ENCODE assay signal across 7 cellular contexts in the genomic region with DNA sequence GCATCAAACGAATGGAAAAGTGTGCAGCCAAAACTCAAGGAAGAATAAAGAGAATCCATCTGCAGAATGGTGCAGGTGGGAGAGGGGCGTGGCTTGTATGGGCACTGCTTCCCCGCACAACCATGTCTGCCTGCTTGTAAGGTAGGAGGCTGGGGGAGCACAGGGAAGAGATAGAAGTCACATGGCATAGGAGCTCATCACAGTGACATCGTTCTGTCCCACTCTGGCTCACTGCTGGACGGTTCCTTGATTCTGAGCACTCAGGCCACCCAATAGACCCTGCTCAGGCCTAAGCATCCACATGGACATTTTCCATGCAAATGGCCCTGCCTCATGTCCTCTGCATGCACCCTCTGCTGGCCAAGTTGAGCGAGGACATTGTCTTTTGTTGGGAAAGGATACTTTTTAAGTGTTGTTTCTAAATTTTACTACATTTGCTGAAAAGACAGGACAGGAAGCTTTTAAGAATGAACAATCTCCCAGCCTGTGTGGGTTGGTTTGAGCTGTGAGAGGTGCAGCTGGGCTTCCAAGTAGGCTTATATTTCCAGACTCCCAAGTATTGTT. TPM values are rescaled to one million over a fixed set of nuclear protein-coding genes. Genes with fewer than 3 reads are reported as not detected.
DNase-seq lines count a peak whose midpoint lies in the region; TF ChIP-seq lines count a peak whose summit lies in the region.

No MANE protein-coding gene starts in this region.

- no peaks in the 10 kb centered on the region for H3K36me3 Mint-ChIP-seq in CD4-positive, alpha-beta memory T cell

- TF ChIP-seq CTCF in GM12864 (IDR thresholded peaks at IDR 0.05; ENCODE audit: low read depth, low read length, missing control alignments) (peak; percentile 30), choroid plexus epithelial cell (conservative IDR thresholded peaks at IDR 0.05; ENCODE audit: low read depth, low read length) (peak; percentile 90)

- no peaks in the 10 kb centered on the region for H3K9me3 ChIP-seq in CD4-positive, alpha-beta memory T cell (ENCODE audit: control insufficient read depth in 1 of 2, low read length in 2 of 2)

- peaks cover 8% of the 10 kb centered on the region for H3K4me1 ChIP-seq in CD4-positive, alpha-beta memory T cell (ENCODE audit: insufficient read depth, low read length)

- DNase-seq in GM12864 (ENCODE audit: low read depth) (no peak), NAMALWA (ENCODE audit: low spot score) (peak; percentile 19), choroid plexus epithelial cell (ENCODE audit: low read depth) (peak; percentile 76), pons (ENCODE audit: low spot score) (peak; percentile 41), NCI-H187 (lab: John Stamatoyannopoulos, UW) (no peak), midbrain (lab: John Stamatoyannopoulos, UW) (no peak)
- DNase-seq in CD4-positive, alpha-beta memory T cell, result no peak

- no peak overlapping the region for H3K4me3 Mint-ChIP-seq in CD4-positive, alpha-beta memory T cell

- H3K4me1 Mint-ChIP-seq in CD4-positive, alpha-beta memory T cell, result peaks cover 6 to 18% (median 10%) of the 10 kb centered on the region in 4 donors

- H3K27me3 Mint-ChIP-seq in CD4-positive, alpha-beta memory T cell, result peaks cover 37 to 39% of the 10 kb centered on the region in 2 donors

- no peak overlapping the region for H3K27ac ChIP-seq in CD4-positive, alpha-beta memory T cell (ENCODE audit: low read depth, low read length)

- intact Hi-C loops in CD4-positive, alpha-beta memory T cell (cut with micrococcal nuclease), result no loop called here

- H3K4me3 ChIP-seq in GM12864 (ENCODE audit: low read depth, low read length) (no peak overlapping the region), choroid plexus epithelial cell (ENCODE audit: low read depth, low read length) (no peak overlapping the region)
- H3K4me3 ChIP-seq in CD4-positive, alpha-beta memory T cell (ENCODE audit: low read length in 2 of 2), result no peak overlapping the region

- POLR2A ChIA-PET in CD4-positive, alpha-beta memory T cell (lab: Charles Lee; ENCODE audit: partially characterized antibody), result no interaction called here

- peaks cover 6% of the 10 kb centered on the region for H3K27me3 ChIP-seq in CD4-positive, alpha-beta memory T cell (ENCODE audit: insufficient read depth, low read length)

- CTCF ChIA-PET in CD4-positive, alpha-beta memory T cell (lab: Charles Lee; ENCODE audit: partially characterized antibody), result no interaction called here

- no peaks in the 10 kb centered on the region for H3K36me3 ChIP-seq in CD4-positive, alpha-beta memory T cell (ENCODE audit: insufficient read depth, low read length)

- H3K9me3 Mint-ChIP-seq in CD4-positive, alpha-beta memory T cell, result peaks cover 0 to 4% (median 0%) of the 10 kb centered on the region in 8 donors

- no peak overlapping the region for H3K27ac Mint-ChIP-seq in CD4-positive, alpha-beta memory T cell

RNA-seq across cellular contexts. Expression of a gene that starts 3.1 kb away (rescaled TPM):
- not detected for total RNA-seq in CD4-positive, alpha-beta memory T cell
- polyA plus RNA-seq in CD4-positive, alpha-beta memory T cell, result under 1 TPM in 1 of 2 donors, not detected in 1; 0.18 TPM

Comparison
In these comparisons a context has a peak if more than half of its experiments do, and no peak if none do; other contexts are left out.
1. DNase-seq: peak in NAMALWA (single experiment), choroid plexus epithelial cell (single experiment) and pons (single experiment); none in GM12864 (single experiment), NCI-H187 (0 of 2), CD4-positive, alpha-beta memory T cell (0 of 5) and midbrain (single experiment).